14 cellular contexts compared by ENCODE assay signal in genomic region chr14:61267336-61267735, GRCh38. TPM values are rescaled to one million over a fixed set of nuclear protein-coding genes. Genes with fewer than 3 reads are reported as not detected.
"Had no signal": no experiment of that assay in that cellular context is flagged by ENCODE, and none has a peak within 500 bp of the region (broad histone marks: within the 10 kb centered on the region; RNA-seq: fewer than 3 reads in every experiment).

No MANE protein-coding gene starts in this region.

- DNase-seq: activated B cell treated with CpG ODN at 0.5 μM for 24 hours; activated CD4-positive, alpha-beta memory T cell treated with anti-CD3 and anti-CD28 coated beads for 36 hours; activated CD4-positive, alpha-beta T cell treated with anti-CD3 and anti-CD28 coated beads for 4 hours; activated naive CD4-positive, alpha-beta T cell; activated naive CD8-positive, alpha-beta T cell treated with anti-CD3 and anti-CD28 coated beads for 36 hours; activated T-cell treated with anti-CD3 and anti-CD28 coated beads for 4 hours; amygdala; effector memory CD8-positive, alpha-beta T cell; kidney; left lung; stimulated activated naive B cell treated with anti-CD40 and anti-IgM and Interleukin-4, amounts not matched to agents 10 μg/mL and 1 μg/mL and 100 μg/mL, for 72 hours; upper lobe of right lung had no signal

- H3K4me1 ChIP-seq: upper lobe of right lung had no signal

- H3K4me3 ChIP-seq: cardiac muscle cell, left lung, thoracic aorta, upper lobe of right lung had no signal

- ATAC-seq: effector memory CD8-positive, alpha-beta T cell; left lung; stimulated activated naive B cell treated with anti-CD40 and anti-IgM and Interleukin-4, amounts not matched to agents 10 μg/mL and 1 μg/mL and 100 μg/mL, for 72 hours; upper lobe of right lung had no signal

- H3K27ac ChIP-seq: cardiac muscle cell, left lung, thoracic aorta, upper lobe of right lung had no signal

- H3K36me3 ChIP-seq: cardiac muscle cell, left lung, thoracic aorta, upper lobe of right lung had no signal

- H3K9me3 ChIP-seq: left lung, thoracic aorta, upper lobe of right lung had no signal

RNA-seq across cellular contexts. Expression of gene TMEM30B, which starts 13.8 kb away (rescaled TPM):
- total RNA-seq: activated B cell treated with CpG ODN at 0.5 μM for 24 hours had no signal
